In genomic region chr1:1775364-1776226, GRCh38 we compare ENCODE assay signal across 10 cellular contexts. TPM values are rescaled to one million over a fixed set of nuclear protein-coding genes. Genes with fewer than 3 reads are reported as not detected.
A peak's percentile ranks its signal among the peaks of the same experiment; 100 is the strongest.
DNase-seq lines count a peak whose midpoint lies in the region; ATAC-seq, FAIRE-seq and TF ChIP-seq lines count a peak whose summit lies in the region.
"Had no signal": no experiment of that assay in that cellular context is flagged by ENCODE, and none has a peak within 500 bp of the region (broad histone marks: within the 10 kb centered on the region; RNA-seq: fewer than 3 reads in every experiment).

No MANE protein-coding gene starts in this region.

- peak overlapping the region; percentile 86 for H3K4me3 Mint-ChIP-seq in activated T-helper 17 cell treated with anti-CD3 and anti-CD28 coated beads, Interleukin-2, amount 50 U/mL, for 72 hours
- H3K4me3 Mint-ChIP-seq in nephron: peak overlapping the region; percentile 56 to 88 (median 66)

- peaks cover 45% of the 10 kb centered on the region for H3K36me3 Mint-ChIP-seq in activated T-helper 17 cell treated with anti-CD3 and anti-CD28 coated beads, Interleukin-2, amount 50 U/mL, for 72 hours (ENCODE audit: low read depth)
- peaks cover 31% of the 10 kb centered on the region for H3K36me3 Mint-ChIP-seq in nephron (ENCODE audit: low read depth)

- peaks cover 73% of the 10 kb centered on the region for H3K79me2 ChIP-seq in Karpas-422 (ENCODE audit: low read length)

- peak overlapping the region; percentile 55 for H3K9ac ChIP-seq in Karpas-422 (ENCODE audit: low read length)

- peak; percentile 64 for DNase-seq in DMS79 (lab: John Stamatoyannopoulos, UW)
- peak; percentile 64 for DNase-seq in Karpas-422
- no peak for DNase-seq in small intestine
- no peak for DNase-seq in HK-2 (ENCODE audit: unreplicated experiment)
- DNase-seq in kidney glomerular epithelial cell (lab: John Stamatoyannopoulos, UW): no peak
- DNase-seq: NCI-H774 had no signal

- H3K27ac ChIP-seq in Karpas-422 (ENCODE audit: low read length) (peak overlapping the region; percentile 98), small intestine (ENCODE audit: low read depth in 1 of 2, low read length in 1 of 2) (peak overlapping the region in 1 of 2 donors; percentile 4)

- no peaks in the 10 kb centered on the region for H3K27me3 Mint-ChIP-seq in activated T-helper 17 cell treated with anti-CD3 and anti-CD28 coated beads, Interleukin-2, amount 50 U/mL, for 72 hours
- H3K27me3 Mint-ChIP-seq in nephron (ENCODE audit: low read depth): no peaks in the 10 kb centered on the region

- H3K4me1 ChIP-seq in Karpas-422 (ENCODE audit: low read length) (peaks cover 42% of the 10 kb centered on the region), small intestine (ENCODE audit: control insufficient read depth in 2 of 2, insufficient read depth in 1 of 2, low read depth in 1 of 2, low read length in 1 of 2) (peaks cover 11 to 19% of the 10 kb centered on the region in 2 donors)

- H3K27me3 ChIP-seq in Karpas-422 (ENCODE audit: low read length) (no peaks in the 10 kb centered on the region), small intestine (ENCODE audit: control insufficient read depth in 2 of 2, insufficient read depth in 2 of 2, low read length in 2 of 2) (no peaks in the 10 kb centered on the region)

- 52 to 62% (median 59%) methylated on average over 11 of the region's 11 CpGs for WGBS in small intestine, 3 donors

- peak overlapping the region; percentile 43 for H3K27ac Mint-ChIP-seq in activated T-helper 17 cell treated with anti-CD3 and anti-CD28 coated beads, Interleukin-2, amount 50 U/mL, for 72 hours
- peak overlapping the region in 1 of 3 experiments; percentile 4 for H3K27ac Mint-ChIP-seq in nephron

- peaks cover 52% of the 10 kb centered on the region for H3K36me3 ChIP-seq in Karpas-422 (ENCODE audit: insufficient read depth, low read length)
- H3K36me3 ChIP-seq in small intestine (ENCODE audit: control insufficient read depth in 2 of 2, insufficient read depth in 2 of 2, low read length in 2 of 2): peaks cover 0 to 2% of the 10 kb centered on the region in 2 donors

- peaks cover 30% of the 10 kb centered on the region for H3K4me1 Mint-ChIP-seq in activated T-helper 17 cell treated with anti-CD3 and anti-CD28 coated beads, Interleukin-2, amount 50 U/mL, for 72 hours
- H3K4me1 Mint-ChIP-seq in nephron: peaks cover 29% of the 10 kb centered on the region

- H3K9me3 Mint-ChIP-seq in activated T-helper 17 cell treated with anti-CD3 and anti-CD28 coated beads, Interleukin-2, amount 50 U/mL, for 72 hours: no peaks in the 10 kb centered on the region
- H3K9me3 Mint-ChIP-seq in nephron: peaks cover 8% of the 10 kb centered on the region

- H3K9me2 ChIP-seq in Karpas-422 (replicated peaks; ENCODE audit: insufficient read depth, low read length): no peaks in the 10 kb centered on the region

- peak overlapping the region; percentile 81 for H3K4me2 ChIP-seq in Karpas-422 (ENCODE audit: low read depth, low read length, poor library complexity, severe bottlenecking)

- H2AFZ ChIP-seq in Karpas-422 (ENCODE audit: low read length): no peak overlapping the region

- peaks cover 21% of the 10 kb centered on the region for H4K20me1 ChIP-seq in Karpas-422 (ENCODE audit: insufficient read depth, low read depth, low read length)

- no peaks in the 10 kb centered on the region for H3K9me3 ChIP-seq in Karpas-422 (ENCODE audit: low read length)
- no peaks in the 10 kb centered on the region for H3K9me3 ChIP-seq in small intestine (ENCODE audit: control insufficient read depth, low read depth)

- peak overlapping the region; percentile 97 for H3K4me3 ChIP-seq in Karpas-422 (ENCODE audit: low read length)
- H3K4me3 ChIP-seq in small intestine (ENCODE audit: low read depth in 1 of 2, low read length in 2 of 2): no peak overlapping the region

- no peak for FAIRE-seq in small intestine (lab: Jason Lieb, UNC)
- FAIRE-seq: colon had no signal

- no peak for TF ChIP-seq CTCF in nephron (IDR thresholded peaks at IDR 0.05; ENCODE audit: unreplicated experiment in 3 of 3)

- no peak for ATAC-seq in activated T-helper 17 cell treated with anti-CD3 and anti-CD28 coated beads, Interleukin-2, amount 50 U/mL, for 72 hours (replicated peaks)
- no peak for ATAC-seq in GM18517 (IDR thresholded peaks at IDR 0.05; ENCODE audit: unreplicated experiment)

RNA-seq across cellular contexts. Expression of gene NADK, which starts 2.7 kb away (rescaled TPM):
- total RNA-seq in Karpas-422 (2014; rRNA removed; shearing (Covaris generic); ENCODE audit: low replicate concordance): 44.3 and 80.3 TPM in 2 replicates
- total RNA-seq in activated T-helper 17 cell treated with anti-CD3 and anti-CD28 coated beads, Interleukin-2, amount 50 U/mL, for 72 hours: 10 to 100 TPM; 39.0 to 90.2 TPM
- polyA plus RNA-seq in small intestine: 10 to 100 TPM; 67.8 to 84.1 (median 70.0) TPM

RNA-seq across cellular contexts. Expression of gene CDK11A, which starts 51.4 kb away (rescaled TPM):
- 26.2 and 39.6 TPM in 2 replicates for total RNA-seq in Karpas-422 (2014; rRNA removed; shearing (Covaris generic); ENCODE audit: low replicate concordance)
- 10 to 100 TPM; 51.8 to 65.6 TPM for total RNA-seq in activated T-helper 17 cell treated with anti-CD3 and anti-CD28 coated beads, Interleukin-2, amount 50 U/mL, for 72 hours
- 100 to 1,000 TPM in 1 of 3 donors, 10 to 100 TPM in 2; 25.5 to 232 (median 71.3) TPM for polyA plus RNA-seq in small intestine

Comparison
In these comparisons a context has a peak if more than half of its experiments do, and no peak if none do; other contexts are left out.
1. DNase-seq: peak in DMS79 (single experiment) and Karpas-422 (single experiment); none in small intestine (single experiment), HK-2 (single experiment) and kidney glomerular epithelial cell (single experiment).